Comparison of ENCODE assay signal across 16 cellular contexts in the genomic region with DNA sequence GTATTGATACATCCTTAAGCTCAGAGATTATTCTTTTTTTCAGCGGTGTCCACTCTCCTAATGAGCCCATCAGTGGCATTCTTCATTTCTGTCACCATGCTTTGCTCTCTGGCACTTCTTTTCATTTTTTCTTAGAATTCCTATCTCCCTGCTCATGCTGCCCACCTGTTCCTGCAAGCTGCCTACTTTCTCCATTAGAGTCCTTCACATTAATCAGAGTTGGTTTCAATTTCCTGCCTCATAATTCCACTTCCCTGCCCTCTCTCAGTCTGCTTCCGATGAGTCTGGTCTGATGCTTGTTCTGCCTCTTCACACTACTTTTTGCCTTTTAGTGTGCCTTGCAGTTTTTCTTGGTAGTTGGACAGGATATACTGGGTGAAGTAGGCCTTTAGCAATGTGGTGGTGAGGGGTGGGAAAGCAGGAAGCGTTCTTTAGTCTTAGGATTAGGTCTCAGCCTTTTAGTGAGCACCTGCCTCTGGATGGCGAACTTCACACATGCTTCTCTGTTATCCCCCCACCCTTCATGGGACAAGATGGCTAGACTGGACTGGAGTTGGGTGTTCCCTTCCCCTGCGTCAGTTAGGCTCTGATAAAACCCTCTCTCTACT. TPM values are rescaled to one million over a fixed set of nuclear protein-coding genes. Genes with fewer than 3 reads are reported as not detected.
A peak's percentile ranks its signal among the peaks of the same experiment; 100 is the strongest.
DNase-seq lines count a peak whose midpoint lies in the region; ATAC-seq, FAIRE-seq and TF ChIP-seq lines count a peak whose summit lies in the region.
"Had no signal": no experiment of that assay in that cellular context is flagged by ENCODE, and none has a peak within 500 bp of the region (broad histone marks: within the 10 kb centered on the region; RNA-seq: fewer than 3 reads in every experiment).

No MANE protein-coding gene starts in this region.

- H2AFZ ChIP-seq in DND-41 (ENCODE audit: low read depth, low read length), result no peak overlapping the region
- no peak overlapping the region for H2AFZ ChIP-seq in H9 (ENCODE audit: low read length)
- no peak overlapping the region for H2AFZ ChIP-seq in K562 (ENCODE audit: low read depth, low read length)

- H3K4me1 ChIP-seq in DND-41 (ENCODE audit: insufficient read depth, low read length) (no peaks in the 10 kb centered on the region), H9 (ENCODE audit: insufficient read depth, low read length) (peaks cover 7% of the 10 kb centered on the region; the same call in 1 of the 2 replicates), K562 (replicated peaks in 1 of 2; ENCODE audit: control insufficient read depth in 2 of 2, insufficient read depth in 2 of 2, low read length in 2 of 2) (peaks cover 0 to 6% of the 10 kb centered on the region in 2 experiments; a peak in 2 of 5 replicates), mesodermal cell (ENCODE audit: control insufficient read depth, insufficient read depth, low read length, poor library complexity, severe bottlenecking) (peaks cover 12% of the 10 kb centered on the region), ovary (ENCODE audit: insufficient read depth) (no peaks in the 10 kb centered on the region)

- no peak overlapping the region for H3K27ac ChIP-seq in DND-41 (ENCODE audit: low read length)
- no peak overlapping the region for H3K27ac ChIP-seq in H9 (ENCODE audit: insufficient read length, low read depth, low read length)
- no peak overlapping the region for H3K27ac ChIP-seq in K562 (ENCODE audit: extremely low read depth, low read depth, low read length)
- H3K27ac ChIP-seq in mesodermal cell (ENCODE audit: low read depth, low read length, severe bottlenecking), result peak overlapping the region; percentile 49
- no peak overlapping the region for H3K27ac ChIP-seq in ovary
- H3K27ac ChIP-seq: C4-2B had no signal

- H3K9me3 ChIP-seq in DND-41 (ENCODE audit: insufficient read depth, low read length, severe bottlenecking), result no peaks in the 10 kb centered on the region
- H3K9me3 ChIP-seq in H9 (ENCODE audit: control insufficient read depth, low read depth, low read length), result no peaks in the 10 kb centered on the region
- no peaks in the 10 kb centered on the region for H3K9me3 ChIP-seq in K562 (replicated peaks; ENCODE audit: control insufficient read depth, insufficient read depth, low read depth, low read length)
- no peaks in the 10 kb centered on the region for H3K9me3 ChIP-seq in mesodermal cell (ENCODE audit: control insufficient read depth, low read length)
- no peaks in the 10 kb centered on the region for H3K9me3 ChIP-seq in ovary

- H3K4me1 Mint-ChIP-seq in H9, result peaks cover 40 to 52% of the 10 kb centered on the region in 2 experiments

- no peak overlapping the region for H2AK5ac ChIP-seq in H9 (ENCODE audit: insufficient read length, low read length)

- no peak overlapping the region for H3K9ac ChIP-seq in DND-41 (ENCODE audit: low read depth, low read length)
- H3K9ac ChIP-seq in H9 (ENCODE audit: extremely low read depth, insufficient read length, low read length), result no peak overlapping the region
- H3K9ac ChIP-seq in K562 (ENCODE audit: insufficient read depth in 1 of 2, low read depth in 2 of 2, low read length in 2 of 2), result no peak overlapping the region

- H3K79me2 ChIP-seq in DND-41 (ENCODE audit: insufficient read depth, low read length) (no peaks in the 10 kb centered on the region), H9 (ENCODE audit: insufficient read depth, low read length) (peaks cover 68% of the 10 kb centered on the region), K562 (ENCODE audit: control insufficient read depth, insufficient read depth, low read length) (no peaks in the 10 kb centered on the region)

- no peak overlapping the region for H2BK120ac ChIP-seq in H9 (ENCODE audit: low read depth, low read length, poor library complexity, severe bottlenecking)

- no TSS peak for BruUV-seq in K562 (replicated peaks; lab: Mats Ljungman, UMichigan)

- no peaks in the 10 kb centered on the region for H3K27me3 ChIP-seq in DND-41 (ENCODE audit: insufficient read depth, low read length, poor library complexity)
- no peaks in the 10 kb centered on the region for H3K27me3 ChIP-seq in H9 (ENCODE audit: insufficient read depth, low read length)
- H3K27me3 ChIP-seq in K562 (ENCODE audit: control insufficient read depth in 2 of 2, insufficient read depth in 2 of 2, low read length in 2 of 2), result peaks cover 16% of the 10 kb centered on the region in 2 experiments
- no peaks in the 10 kb centered on the region for H3K27me3 ChIP-seq in ovary

- no peak overlapping the region for H3K14ac ChIP-seq in H9 (ENCODE audit: insufficient read depth, low read length)

- peak overlapping the region; percentile 13 to 65 (median 54); a peak in 6 of 7 replicates for H3K27ac Mint-ChIP-seq in H9

- TF ChIP-seq POLR2A in K562 (conservative IDR thresholded peaks at IDR 0.05) (no peak), ovary (IDR thresholded peaks at IDR 0.05) (no peak)

- WGBS in H9 (ENCODE audit: extremely low coverage, insufficient read length, low lambda C conversion rate), result no CpG with 5 or more reads among the region's 5 CpGs
- WGBS in K562 (ENCODE audit: insufficient coverage, low coverage, missing lambda C conversion rate), result 5% methylated on average over 5 of the region's 5 CpGs
- 92 to 100% methylated on average over 1 to 2 of the region's 5 CpGs for WGBS in mesodermal cell (ENCODE audit: insufficient coverage in 2 of 2), 2 experiments
- 81 to 92% (median 85%) methylated on average over 5 of the region's 5 CpGs for WGBS in ovary, 3 donors

- TF ChIP-seq CTCF in DND-41 (IDR thresholded peaks at IDR 0.05; ENCODE audit: borderline replicate concordance, extremely low read depth, low read length, poor library complexity, severe bottlenecking), result no peak
- 0 out of 3 replicates have a peak, but pooled peaks have one; percentile 8 for TF ChIP-seq CTCF in H9 (conservative IDR thresholded peaks at IDR 0.05)
- no peak for TF ChIP-seq CTCF in K562 (IDR thresholded peaks at IDR 0.05 in 2 of 3, conservative IDR thresholded peaks at IDR 0.05 in 1 of 3; ENCODE audit: insufficient read depth in 2 of 3, low read depth in 1 of 3, low read length in 3 of 3)
- TF ChIP-seq CTCF in ovary (IDR thresholded peaks at IDR 0.05), result no peak

- H3K4me2 ChIP-seq in DND-41 (ENCODE audit: insufficient read depth, low read length) (no peak overlapping the region), H9 (ENCODE audit: insufficient read depth, insufficient read length, low read length) (no peak overlapping the region), K562 (ENCODE audit: insufficient read depth, low read length) (no peak overlapping the region)

- H3K56ac ChIP-seq in H9 (ENCODE audit: insufficient read length, low read depth, low read length), result no peak overlapping the region

- peak in 1 of 2 experiments; percentile 13; a peak in 2 of 4 replicates for TF ChIP-seq RAD21 in K562 (CRISPR knock-in tag; conservative IDR thresholded peaks at IDR 0.05 in 1 of 2, IDR thresholded peaks at IDR 0.05 in 1 of 2)

- ATAC-seq in DND-41 (ENCODE audit: insufficient read depth, low read depth) (peak; percentile 56; the same call in 1 of the 3 replicates), K562 (peak; percentile 20; the same call in 1 of the 3 replicates), GM19328 (IDR thresholded peaks at IDR 0.05; ENCODE audit: unreplicated experiment) (no peak)
- ATAC-seq: HCT116 had no signal

- H3K9me1 ChIP-seq in K562 (ENCODE audit: control insufficient read depth, insufficient read depth, low read length), result no peaks in the 10 kb centered on the region

- no peak overlapping the region for H4K8ac ChIP-seq in H9 (replicated peaks; ENCODE audit: insufficient read length, low read depth, low read length)

- no peak overlapping the region for H4K5ac ChIP-seq in H9 (ENCODE audit: insufficient read length, low read depth, low read length)

- H3K27me3 Mint-ChIP-seq in H9 (ENCODE audit: low read depth), result no peaks in the 10 kb centered on the region; the same call in 1 of the 2 replicates

- no peak overlapping the region for H2BK15ac ChIP-seq in H9 (ENCODE audit: low read depth, low read length)

- in situ Hi-C loops in K562 (cut with MboI), result no loop called here

- no peak overlapping the region for H2BK12ac ChIP-seq in H9 (ENCODE audit: insufficient read length, low read depth, low read length)

- no peak overlapping the region for H2BK5ac ChIP-seq in H9 (ENCODE audit: insufficient read length, low read length)

- H3K4me3 ChIP-seq in DND-41 (ENCODE audit: low read depth in 1 of 2, low read length in 2 of 2) (no peak overlapping the region), K562 (no peak overlapping the region), mesodermal cell (ENCODE audit: extremely low read depth, insufficient read depth, low read length, poor library complexity, severe bottlenecking) (no peak overlapping the region), ovary (no peak overlapping the region)

- intact Hi-C loops in K562 (cut with micrococcal nuclease) (no loop called here), ovary (cut with DNase I) (no loop called here)

- no peak overlapping the region for H3K4me3 Mint-ChIP-seq in H9

- no peaks in the 10 kb centered on the region for H3K9me3 Mint-ChIP-seq in H9

- no peak overlapping the region for H3K4ac ChIP-seq in H9 (ENCODE audit: low read depth, low read length)

- H3K36me3 ChIP-seq in DND-41 (ENCODE audit: insufficient read depth, low read length), result no peaks in the 10 kb centered on the region
- no peaks in the 10 kb centered on the region for H3K36me3 ChIP-seq in K562 (ENCODE audit: control insufficient read depth, insufficient read depth, low read length)
- H3K36me3 ChIP-seq in mesodermal cell (ENCODE audit: control insufficient read depth, insufficient read depth, low read length), result peaks cover 13% of the 10 kb centered on the region
- H3K36me3 ChIP-seq in ovary, result no peaks in the 10 kb centered on the region

- peak; percentile 6 for DNase-seq in DND-41
- no peak for DNase-seq in H9
- no peak for DNase-seq in K562 (ENCODE audit: extremely low read depth in 1 of 4, low spot score in 3 of 4)
- DNase-seq in RPMI8226, result no peak
- DNase-seq in ovary, result no peak
- DNase-seq in HuH-7 (ENCODE audit: low spot score), result no peak
- DNase-seq: MM.1S; NCI-H1092 treated with DMSO at 0.1 percent for 48 hours; NCI-H2081 treated with DMSO at 0.1 percent for 48 hours; NCI-H526 treated with DMSO at 0.1 percent for 48 hours; NK-92 treated with Interleukin-12 subunit alpha and Interleukin-12 subunit beta, amount 100 ng/mL, for 24 hours; OCI-M1 had no signal

- no peak overlapping the region for H3K23ac ChIP-seq in H9 (ENCODE audit: insufficient read length, low read depth, low read length)

- no peak for FAIRE-seq in K562 (lab: Jason Lieb, UNC)

- POLR2A ChIA-PET in K562 (lab: Yijun Ruan, JAX), result no interaction called here

- no peak overlapping the region for H3K18ac ChIP-seq in H9 (ENCODE audit: insufficient read length, low read depth, low read length)

- H2BK20ac ChIP-seq in H9 (ENCODE audit: low read depth, low read length, poor library complexity, severe bottlenecking), result no peak overlapping the region

- H4K20me1 ChIP-seq in DND-41 (ENCODE audit: insufficient read depth, low read length) (no peaks in the 10 kb centered on the region), H9 (ENCODE audit: control insufficient read depth, insufficient read depth, insufficient read length) (peaks cover 2% of the 10 kb centered on the region), K562 (replicated peaks; ENCODE audit: control insufficient read depth, insufficient read depth, low read length) (peaks cover 5% of the 10 kb centered on the region; the same call in 1 of the 2 replicates)

- peaks cover 7 to 18% (median 14%) of the 10 kb centered on the region in 3 experiments for H3K36me3 Mint-ChIP-seq in H9 (ENCODE audit: insufficient read depth in 1 of 3, low read depth in 3 of 3)

- H3K79me1 ChIP-seq in H9 (ENCODE audit: insufficient read depth, low read depth, low read length, poor library complexity, severe bottlenecking), result peaks cover 3% of the 10 kb centered on the region

- H3T11ph ChIP-seq in H9 (ENCODE audit: low read length), result no peak overlapping the region

- TF ChIP-seq EP300 in K562 (IDR thresholded peaks at IDR 0.05; ENCODE audit: low read length), result no peak
- TF ChIP-seq EP300 in ovary (IDR thresholded peaks at IDR 0.05), result no peak

- H4K91ac ChIP-seq in H9 (ENCODE audit: insufficient read length, low read depth, low read length), result no peak overlapping the region

- CTCF ChIA-PET in K562 (lab: Yijun Ruan, JAX; ENCODE audit: low intra/inter-chr PET ratio), result no interaction called here

- no peaks in the 10 kb centered on the region for H3K23me2 ChIP-seq in H9 (ENCODE audit: insufficient read length, low read depth, low read length, poor library complexity, severe bottlenecking)

RNA-seq across cellular contexts. Expression of a gene that starts 53.6 kb away (rescaled TPM):
- 145 and 154 TPM in 2 replicates for total RNA-seq in H9 (2021)
- total RNA-seq in K562 (2011; cell fraction: chromatin; rRNA removed; ENCODE audit: low replicate concordance), result 0.53 and 0.76 TPM in 2 replicates
- total RNA-seq in K562 (2011; cell fraction: nucleolus; rRNA removed), result 0.26 and 0.67 TPM in 2 replicates
- total RNA-seq in K562 (2011; cell fraction: nucleoplasm; rRNA removed), result 0.51 and 0.69 TPM in 2 replicates
- 0.27 and 0.37 TPM in 2 replicates for total RNA-seq in K562 (2014; rRNA removed)
- total RNA-seq in K562 (2014; rRNA removed; fragmentation: Illumina TruSeq; extraction: Trizol), result 0.25 and 0.26 TPM in 2 replicates
- 0.22 and 0.23 TPM in 2 replicates for total RNA-seq in K562 (2015; rRNA removed; fragmentation: Illumina TruSeq; extraction: Trizol)
- 0.76 and 1.00 TPM in 2 replicates for total RNA-seq in K562 (2021)
- 0.04 and 0.36 TPM in 2 replicates for polyA plus RNA-seq in K562 (2011; rRNA removed)
- 0.03 and 0.21 TPM in 2 replicates for polyA plus RNA-seq in K562 (2011; cell fraction: cytosol; rRNA removed)
- polyA plus RNA-seq in K562 (2011; cell fraction: nucleus; rRNA removed), result 0.04 and 0.50 TPM in 2 replicates
- 0.26 and 0.35 TPM in 2 replicates for polyA plus RNA-seq in K562 (2012)
- 0.27 and 0.28 TPM in 2 replicates for polyA plus RNA-seq in K562 (2014; fragmentation: Illumina TruSeq; extraction: Trizol)
- under 1 TPM; 0.01 to 0.13 TPM for polyA plus RNA-seq in K562 (2014; fragmentation: Nextera tagmentation; extraction: Ambion mirVana)
- 0.28 and 0.36 TPM in 2 replicates for polyA plus RNA-seq in K562 (2014; rRNA removed)
- polyA minus RNA-seq in K562 (2011; rRNA and poly(A)+ RNA removed), result 0.06 and 0.35 TPM in 2 replicates
- 0.57 TPM in 1 of 2 replicates, not detected in the other for polyA minus RNA-seq in K562 (2011; cell fraction: cytosol; rRNA and poly(A)+ RNA removed)
- polyA minus RNA-seq in K562 (2011; cell fraction: nucleus; rRNA and poly(A)+ RNA removed), result 0.11 and 0.40 TPM in 2 replicates
- 21.9 TPM for polyA plus RNA-seq in mesodermal cell (2013, experiment 1 of 2)
- 17.0 TPM for polyA plus RNA-seq in mesodermal cell (2013, experiment 2 of 2)
- 1 to 10 TPM in 5 of 7 donors, under 1 TPM in 2; 0.87 to 6.7 (median 2.6) TPM for total RNA-seq in ovary
- 1 to 10 TPM in 1 of 2 donors, under 1 TPM in 1; 0.99 to 1.1 TPM for polyA plus RNA-seq in ovary

Comparison
In these comparisons a context has a peak if more than half of its experiments do, and no peak if none do; other contexts are left out.
1. RNA of a gene that starts 53.6 kb away (total RNA-seq): 145 to 154 TPM in H9; 0.87 to 6.7 TPM in ovary and 0.22 to 1.00 TPM in K562; every median in the first group is over 10 times any median in the second.